ENCODE assay signal across 1 cellular context in genomic region chr6:157981395-157982296, GRCh38.
A peak's percentile ranks its signal among the peaks of the same experiment; 100 is the strongest.
TF ChIP-seq lines count a peak whose summit lies in the region.

Gene SYNJ2, plus strand, starts transcription at chr6:157981863. Its CDS starts 99 bp downstream, at chr6:157981962.

TF ChIP-seq in HepG2, 621 proteins besides CTCF, POLR2A, EP300 and RAD21 (continued from another document and continues in another):
- no peak for TF ChIP-seq RARG (CRISPR knock-in tag; IDR thresholded peaks at IDR 0.05; ENCODE audit: low read depth)
- TF ChIP-seq STAG1 (CRISPR knock-in tag; IDR thresholded peaks at IDR 0.05) = peak; percentile 31; the same call in 1 of the 2 replicates
- TF ChIP-seq ZNF225 (CRISPR knock-in tag; IDR thresholded peaks at IDR 0.05) = peak; percentile 47; the same call in 1 of the 2 replicates
- TF ChIP-seq JDP2 (CRISPR knock-in tag; IDR thresholded peaks at IDR 0.05; ENCODE audit: borderline replicate concordance) = no peak; the same call in 1 of the 2 replicates
- peak; percentile 96 for TF ChIP-seq ZNF446 (CRISPR knock-in tag; IDR thresholded peaks at IDR 0.05)
- TF ChIP-seq TEF (CRISPR knock-in tag; IDR thresholded peaks at IDR 0.05) = 0 out of 2 replicates have a peak, but pooled peaks have one; percentile 23
- no peak; the same call in 1 of the 2 replicates for TF ChIP-seq ZNF264 (CRISPR knock-in tag; IDR thresholded peaks at IDR 0.05)
- TF ChIP-seq ZNF142 (CRISPR knock-in tag; IDR thresholded peaks at IDR 0.05) = no peak; the same call in 1 of the 2 replicates
- TF ChIP-seq ZNF816 (CRISPR knock-in tag; IDR thresholded peaks at IDR 0.05; ENCODE audit: borderline replicate concordance) = peak; percentile 90; the same call in 1 of the 2 replicates
- TF ChIP-seq ZNF296 (CRISPR knock-in tag; conservative IDR thresholded peaks at IDR 0.05) = no peak
- TF ChIP-seq ZXDC (CRISPR knock-in tag; IDR thresholded peaks at IDR 0.05) = no peak
- peak; percentile 55; the same call in 1 of the 2 replicates for TF ChIP-seq RXRA (CRISPR knock-in tag; IDR thresholded peaks at IDR 0.05)
- peak; percentile 62; the same call in 1 of the 2 replicates for TF ChIP-seq HDAC2 (CRISPR knock-in tag; IDR thresholded peaks at IDR 0.05)
- TF ChIP-seq HDAC1 (CRISPR knock-in tag; IDR thresholded peaks at IDR 0.05) = peak; percentile 87
- TF ChIP-seq SNAPC5 (CRISPR knock-in tag; IDR thresholded peaks at IDR 0.05; ENCODE audit: borderline replicate concordance) = no peak
- TF ChIP-seq FOXM1 (CRISPR knock-in tag; IDR thresholded peaks at IDR 0.05) = 0 out of 2 replicates have a peak, but pooled peaks have one; percentile 21
- 0 out of 2 replicates have a peak, but pooled peaks have one; percentile 30 for TF ChIP-seq FOXK1 (CRISPR knock-in tag; IDR thresholded peaks at IDR 0.05; ENCODE audit: borderline replicate concordance, low read depth)
- TF ChIP-seq ZNF318 (CRISPR knock-in tag; IDR thresholded peaks at IDR 0.05) = peak; percentile 56; the same call in 1 of the 2 replicates
- TF ChIP-seq ATM (IDR thresholded peaks at IDR 0.05; ENCODE audit: borderline replicate concordance) = no peak
- peak; percentile 57 for TF ChIP-seq MYC (CRISPR knock-in tag; IDR thresholded peaks at IDR 0.05; ENCODE audit: borderline replicate concordance)
- TF ChIP-seq ZNF766 (CRISPR knock-in tag; IDR thresholded peaks at IDR 0.05; ENCODE audit: borderline replicate concordance) = 0 out of 2 replicates have a peak, but pooled peaks have one; percentile 40
- TF ChIP-seq ZNF772 (CRISPR knock-in tag; IDR thresholded peaks at IDR 0.05) = peak; percentile 92
- peak; percentile 64; the same call in 1 of the 2 replicates for TF ChIP-seq KDM6A (CRISPR knock-in tag; IDR thresholded peaks at IDR 0.05; ENCODE audit: low read depth)
- peak; percentile 84 for TF ChIP-seq THAP7 (CRISPR knock-in tag; IDR thresholded peaks at IDR 0.05)
- TF ChIP-seq STAT5B (CRISPR knock-in tag; IDR thresholded peaks at IDR 0.05) = no peak
- TF ChIP-seq GATAD1 (CRISPR knock-in tag; IDR thresholded peaks at IDR 0.05) = no peak; the same call in 1 of the 2 replicates
- no peak; the same call in 1 of the 2 replicates for TF ChIP-seq FUBP1 (CRISPR knock-in tag; IDR thresholded peaks at IDR 0.05; ENCODE audit: borderline replicate concordance)
- 0 out of 2 replicates have a peak, but pooled peaks have one; percentile 41 for TF ChIP-seq TFAP4 (IDR thresholded peaks at IDR 0.05; ENCODE audit: borderline replicate concordance, low read depth)
- no peak for TF ChIP-seq GTF2F1 (IDR thresholded peaks at IDR 0.05; ENCODE audit: low read length)
